In genomic region chr11:47552581-47553416, GRCh38 we compare ENCODE assay signal across 1 cellular context.
A peak's percentile ranks its signal among the peaks of the same experiment; 100 is the strongest.
TF ChIP-seq lines count a peak whose summit lies in the region.

Gene CELF1 (minus strand): TSS chr11:47553132. CDS start chr11:47499523, 53,609 bp downstream.

TF ChIP-seq in HepG2, 621 proteins besides CTCF, POLR2A, EP300 and RAD21 (continued from another document and continues in another):
- TF ChIP-seq, protein P1, sequence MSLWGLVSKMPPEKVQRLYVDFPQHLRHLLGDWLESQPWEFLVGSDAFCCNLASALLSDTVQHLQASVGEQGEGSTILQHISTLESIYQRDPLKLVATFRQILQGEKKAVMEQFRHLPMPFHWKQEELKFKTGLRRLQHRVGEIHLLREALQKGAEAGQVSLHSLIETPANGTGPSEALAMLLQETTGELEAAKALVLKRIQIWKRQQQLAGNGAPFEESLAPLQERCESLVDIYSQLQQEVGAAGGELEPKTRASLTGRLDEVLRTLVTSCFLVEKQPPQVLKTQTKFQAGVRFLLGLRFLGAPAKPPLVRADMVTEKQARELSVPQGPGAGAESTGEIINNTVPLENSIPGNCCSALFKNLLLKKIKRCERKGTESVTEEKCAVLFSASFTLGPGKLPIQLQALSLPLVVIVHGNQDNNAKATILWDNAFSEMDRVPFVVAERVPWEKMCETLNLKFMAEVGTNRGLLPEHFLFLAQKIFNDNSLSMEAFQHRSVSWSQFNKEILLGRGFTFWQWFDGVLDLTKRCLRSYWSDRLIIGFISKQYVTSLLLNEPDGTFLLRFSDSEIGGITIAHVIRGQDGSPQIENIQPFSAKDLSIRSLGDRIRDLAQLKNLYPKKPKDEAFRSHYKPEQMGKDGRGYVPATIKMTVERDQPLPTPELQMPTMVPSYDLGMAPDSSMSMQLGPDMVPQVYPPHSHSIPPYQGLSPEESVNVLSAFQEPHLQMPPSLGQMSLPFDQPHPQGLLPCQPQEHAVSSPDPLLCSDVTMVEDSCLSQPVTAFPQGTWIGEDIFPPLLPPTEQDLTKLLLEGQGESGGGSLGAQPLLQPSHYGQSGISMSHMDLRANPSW (CRISPR knock-in tag; IDR thresholded peaks at IDR 0.05; ENCODE audit: borderline replicate concordance) = no peak
- peak; percentile 25 for TF ChIP-seq IKZF4 (CRISPR knock-in tag; IDR thresholded peaks at IDR 0.05; ENCODE audit: borderline replicate concordance, low read depth, not compliant biosample characterization)
- TF ChIP-seq SMC3 (IDR thresholded peaks at IDR 0.05; ENCODE audit: low read length) = no peak
- TF ChIP-seq ZNF607 (CRISPR knock-in tag; IDR thresholded peaks at IDR 0.05; ENCODE audit: borderline replicate concordance) = no peak
- no peak for TF ChIP-seq ZBTB21 (CRISPR knock-in tag; IDR thresholded peaks at IDR 0.05)
- TF ChIP-seq ZNF432 (CRISPR knock-in tag; IDR thresholded peaks at IDR 0.05; ENCODE audit: borderline replicate concordance) = 0 out of 2 replicates have a peak, but pooled peaks have one; percentile 65
- TF ChIP-seq TEF (CRISPR knock-in tag; IDR thresholded peaks at IDR 0.05) = no peak
- TF ChIP-seq ZNF737 (CRISPR knock-in tag; IDR thresholded peaks at IDR 0.05; ENCODE audit: borderline replicate concordance) = no peak
- peak; percentile 62; the same call in 1 of the 2 replicates for TF ChIP-seq MTF2 (CRISPR knock-in tag; IDR thresholded peaks at IDR 0.05; ENCODE audit: borderline replicate concordance)
- no peak for TF ChIP-seq SATB2 (CRISPR knock-in tag; IDR thresholded peaks at IDR 0.05)
- no peak for TF ChIP-seq ZBED4 (CRISPR knock-in tag; IDR thresholded peaks at IDR 0.05; ENCODE audit: borderline replicate concordance)
- TF ChIP-seq CENPX (CRISPR knock-in tag; IDR thresholded peaks at IDR 0.05) = no peak
- TF ChIP-seq GTF3A (CRISPR knock-in tag; conservative IDR thresholded peaks at IDR 0.05) = no peak
- peak; percentile 53; the same call in 1 of the 2 replicates for TF ChIP-seq MAF1 (CRISPR knock-in tag; IDR thresholded peaks at IDR 0.05; ENCODE audit: borderline replicate concordance)
- no peak for TF ChIP-seq ZNF549 (CRISPR knock-in tag; IDR thresholded peaks at IDR 0.05)
- TF ChIP-seq NFRKB (IDR thresholded peaks at IDR 0.05) = no peak
- TF ChIP-seq, protein P2, sequence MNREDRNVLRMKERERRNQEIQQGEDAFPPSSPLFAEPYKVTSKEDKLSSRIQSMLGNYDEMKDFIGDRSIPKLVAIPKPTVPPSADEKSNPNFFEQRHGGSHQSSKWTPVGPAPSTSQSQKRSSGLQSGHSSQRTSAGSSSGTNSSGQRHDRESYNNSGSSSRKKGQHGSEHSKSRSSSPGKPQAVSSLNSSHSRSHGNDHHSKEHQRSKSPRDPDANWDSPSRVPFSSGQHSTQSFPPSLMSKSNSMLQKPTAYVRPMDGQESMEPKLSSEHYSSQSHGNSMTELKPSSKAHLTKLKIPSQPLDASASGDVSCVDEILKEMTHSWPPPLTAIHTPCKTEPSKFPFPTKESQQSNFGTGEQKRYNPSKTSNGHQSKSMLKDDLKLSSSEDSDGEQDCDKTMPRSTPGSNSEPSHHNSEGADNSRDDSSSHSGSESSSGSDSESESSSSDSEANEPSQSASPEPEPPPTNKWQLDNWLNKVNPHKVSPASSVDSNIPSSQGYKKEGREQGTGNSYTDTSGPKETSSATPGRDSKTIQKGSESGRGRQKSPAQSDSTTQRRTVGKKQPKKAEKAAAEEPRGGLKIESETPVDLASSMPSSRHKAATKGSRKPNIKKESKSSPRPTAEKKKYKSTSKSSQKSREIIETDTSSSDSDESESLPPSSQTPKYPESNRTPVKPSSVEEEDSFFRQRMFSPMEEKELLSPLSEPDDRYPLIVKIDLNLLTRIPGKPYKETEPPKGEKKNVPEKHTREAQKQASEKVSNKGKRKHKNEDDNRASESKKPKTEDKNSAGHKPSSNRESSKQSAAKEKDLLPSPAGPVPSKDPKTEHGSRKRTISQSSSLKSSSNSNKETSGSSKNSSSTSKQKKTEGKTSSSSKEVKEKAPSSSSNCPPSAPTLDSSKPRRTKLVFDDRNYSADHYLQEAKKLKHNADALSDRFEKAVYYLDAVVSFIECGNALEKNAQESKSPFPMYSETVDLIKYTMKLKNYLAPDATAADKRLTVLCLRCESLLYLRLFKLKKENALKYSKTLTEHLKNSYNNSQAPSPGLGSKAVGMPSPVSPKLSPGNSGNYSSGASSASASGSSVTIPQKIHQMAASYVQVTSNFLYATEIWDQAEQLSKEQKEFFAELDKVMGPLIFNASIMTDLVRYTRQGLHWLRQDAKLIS (CRISPR knock-in tag; IDR thresholded peaks at IDR 0.05) = no peak
- peak; percentile 42; the same call in 1 of the 2 replicates for TF ChIP-seq ERF (CRISPR knock-in tag; IDR thresholded peaks at IDR 0.05)
- no peak; the same call in 1 of the 2 replicates for TF ChIP-seq IKZF5 (CRISPR knock-in tag; IDR thresholded peaks at IDR 0.05)
- TF ChIP-seq MAFG (CRISPR knock-in tag; IDR thresholded peaks at IDR 0.05) = no peak
- TF ChIP-seq JARID2 (CRISPR knock-in tag; IDR thresholded peaks at IDR 0.05; ENCODE audit: insufficient replicate concordance) = no peak
- no peak; the same call in 1 of the 2 replicates for TF ChIP-seq ZNF343 (CRISPR knock-in tag; IDR thresholded peaks at IDR 0.05)
- TF ChIP-seq ZHX1 (CRISPR knock-in tag; IDR thresholded peaks at IDR 0.05; ENCODE audit: low read depth) = peak; percentile 89
- no peak for TF ChIP-seq ATF1 (CRISPR knock-in tag; IDR thresholded peaks at IDR 0.05)
- TF ChIP-seq TEAD2 (CRISPR knock-in tag; IDR thresholded peaks at IDR 0.05) = no peak
- TF ChIP-seq MXD4 (CRISPR knock-in tag; IDR thresholded peaks at IDR 0.05) = no peak; the same call in 1 of the 2 replicates
- TF ChIP-seq, protein P3, sequence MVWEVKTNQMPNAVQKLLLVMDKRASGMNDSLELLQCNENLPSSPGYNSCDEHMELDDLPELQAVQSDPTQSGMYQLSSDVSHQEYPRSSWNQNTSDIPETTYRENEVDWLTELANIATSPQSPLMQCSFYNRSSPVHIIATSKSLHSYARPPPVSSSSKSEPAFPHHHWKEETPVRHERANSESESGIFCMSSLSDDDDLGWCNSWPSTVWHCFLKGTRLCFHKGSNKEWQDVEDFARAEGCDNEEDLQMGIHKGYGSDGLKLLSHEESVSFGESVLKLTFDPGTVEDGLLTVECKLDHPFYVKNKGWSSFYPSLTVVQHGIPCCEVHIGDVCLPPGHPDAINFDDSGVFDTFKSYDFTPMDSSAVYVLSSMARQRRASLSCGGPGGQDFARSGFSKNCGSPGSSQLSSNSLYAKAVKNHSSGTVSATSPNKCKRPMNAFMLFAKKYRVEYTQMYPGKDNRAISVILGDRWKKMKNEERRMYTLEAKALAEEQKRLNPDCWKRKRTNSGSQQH (CRISPR knock-in tag; IDR thresholded peaks at IDR 0.05; ENCODE audit: low read depth) = no peak; the same call in 1 of the 2 replicates
- no peak for TF ChIP-seq NFKBIZ (CRISPR knock-in tag; IDR thresholded peaks at IDR 0.05)
- TF ChIP-seq, protein P4, sequence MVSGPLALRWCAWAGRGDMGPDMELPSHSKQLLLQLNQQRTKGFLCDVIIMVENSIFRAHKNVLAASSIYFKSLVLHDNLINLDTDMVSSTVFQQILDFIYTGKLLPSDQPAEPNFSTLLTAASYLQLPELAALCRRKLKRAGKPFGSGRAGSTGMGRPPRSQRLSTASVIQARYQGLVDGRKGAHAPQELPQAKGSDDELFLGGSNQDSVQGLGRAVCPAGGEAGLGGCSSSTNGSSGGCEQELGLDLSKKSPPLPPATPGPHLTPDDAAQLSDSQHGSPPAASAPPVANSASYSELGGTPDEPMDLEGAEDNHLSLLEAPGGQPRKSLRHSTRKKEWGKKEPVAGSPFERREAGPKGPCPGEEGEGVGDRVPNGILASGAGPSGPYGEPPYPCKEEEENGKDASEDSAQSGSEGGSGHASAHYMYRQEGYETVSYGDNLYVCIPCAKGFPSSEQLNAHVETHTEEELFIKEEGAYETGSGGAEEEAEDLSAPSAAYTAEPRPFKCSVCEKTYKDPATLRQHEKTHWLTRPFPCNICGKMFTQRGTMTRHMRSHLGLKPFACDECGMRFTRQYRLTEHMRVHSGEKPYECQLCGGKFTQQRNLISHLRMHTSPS (CRISPR knock-in tag; IDR thresholded peaks at IDR 0.05; ENCODE audit: low read depth) = no peak
- TF ChIP-seq PPARG (CRISPR knock-in tag; conservative IDR thresholded peaks at IDR 0.05) = no peak
- no peak for TF ChIP-seq CERS6 (CRISPR knock-in tag; IDR thresholded peaks at IDR 0.05)
- no peak; the same call in 1 of the 2 replicates for TF ChIP-seq YEATS2 (CRISPR knock-in tag; IDR thresholded peaks at IDR 0.05; ENCODE audit: borderline replicate concordance)
- TF ChIP-seq ZNF761 (CRISPR knock-in tag; conservative IDR thresholded peaks at IDR 0.05) = no peak
- TF ChIP-seq, protein P5, sequence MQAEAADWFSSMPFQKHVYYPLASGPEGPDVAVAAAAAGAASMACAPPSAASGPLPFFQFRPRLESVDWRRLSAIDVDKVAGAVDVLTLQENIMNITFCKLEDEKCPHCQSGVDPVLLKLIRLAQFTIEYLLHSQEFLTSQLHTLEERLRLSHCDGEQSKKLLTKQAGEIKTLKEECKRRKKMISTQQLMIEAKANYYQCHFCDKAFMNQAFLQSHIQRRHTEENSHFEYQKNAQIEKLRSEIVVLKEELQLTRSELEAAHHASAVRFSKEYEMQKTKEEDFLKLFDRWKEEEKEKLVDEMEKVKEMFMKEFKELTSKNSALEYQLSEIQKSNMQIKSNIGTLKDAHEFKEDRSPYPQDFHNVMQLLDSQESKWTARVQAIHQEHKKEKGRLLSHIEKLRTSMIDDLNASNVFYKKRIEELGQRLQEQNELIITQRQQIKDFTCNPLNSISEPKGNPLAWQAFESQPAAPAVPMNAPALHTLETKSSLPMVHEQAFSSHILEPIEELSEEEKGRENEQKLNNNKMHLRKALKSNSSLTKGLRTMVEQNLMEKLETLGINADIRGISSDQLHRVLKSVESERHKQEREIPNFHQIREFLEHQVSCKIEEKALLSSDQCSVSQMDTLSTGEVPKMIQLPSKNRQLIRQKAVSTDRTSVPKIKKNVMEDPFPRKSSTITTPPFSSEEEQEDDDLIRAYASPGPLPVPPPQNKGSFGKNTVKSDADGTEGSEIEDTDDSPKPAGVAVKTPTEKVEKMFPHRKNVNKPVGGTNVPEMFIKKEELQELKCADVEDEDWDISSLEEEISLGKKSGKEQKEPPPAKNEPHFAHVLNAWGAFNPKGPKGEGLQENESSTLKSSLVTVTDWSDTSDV (CRISPR knock-in tag; IDR thresholded peaks at IDR 0.05) = no peak
- TF ChIP-seq ZNF468 (CRISPR knock-in tag; IDR thresholded peaks at IDR 0.05) = no peak
- TF ChIP-seq ZNF33B (CRISPR knock-in tag; IDR thresholded peaks at IDR 0.05) = no peak
- TF ChIP-seq ARNTL (CRISPR knock-in tag; IDR thresholded peaks at IDR 0.05) = peak; percentile 41; the same call in 1 of the 2 replicates
